ENCODE assay signal across 8 cellular contexts in the genomic region with DNA sequence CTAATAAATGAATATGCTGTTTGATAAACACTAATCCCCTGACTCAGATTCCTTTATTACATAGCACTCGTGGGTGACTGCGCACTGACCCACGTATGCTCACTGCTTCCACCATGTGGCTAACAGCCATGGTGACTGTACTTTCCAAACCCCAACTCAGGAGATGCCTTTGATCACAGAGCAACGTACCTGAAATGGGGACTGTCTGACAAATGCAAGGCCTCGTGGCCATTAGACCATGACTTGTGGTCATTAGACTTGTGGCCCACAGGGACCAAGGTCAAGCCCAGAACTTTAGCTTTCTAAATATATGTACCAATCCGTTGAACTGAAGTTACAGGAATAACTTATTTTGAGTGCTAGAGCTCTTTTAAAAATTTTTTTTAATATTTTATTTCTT. TPM values are rescaled to one million over a fixed set of nuclear protein-coding genes. Genes with fewer than 3 reads are reported as not detected.
DNase-seq lines count a peak whose midpoint lies in the region; ATAC-seq and TF ChIP-seq lines count a peak whose summit lies in the region.

No MANE protein-coding gene starts in this region.

- no peak for TF ChIP-seq POLR2A in thyroid gland (IDR thresholded peaks at IDR 0.05)

- no peak overlapping the region for H3K4me3 ChIP-seq in thyroid gland (replicated peaks in 1 of 3)

- peaks cover 84% of the 10 kb centered on the region for H3K36me3 Mint-ChIP-seq in activated CD4-positive, alpha-beta memory T cell treated with anti-CD3 and anti-CD28 coated beads, Interleukin-2, amount 10 ng/mL, durations not matched to agents 7 days and 5 days (ENCODE audit: low read depth)
- H3K36me3 Mint-ChIP-seq in endothelial cell (ENCODE audit: low read depth, unreplicated experiment) (no peaks in the 10 kb centered on the region), natural killer cell (peaks cover 4% of the 10 kb centered on the region)

- peak; percentile 89 for ATAC-seq in GM18517 (IDR thresholded peaks at IDR 0.05; ENCODE audit: unreplicated experiment)
- ATAC-seq in HG03039 (IDR thresholded peaks at IDR 0.05; ENCODE audit: unreplicated experiment): peak; percentile 73
- peak; percentile 88 to 98 (median 90) for ATAC-seq in natural killer cell

- no peaks in the 10 kb centered on the region for H3K4me1 ChIP-seq in thyroid gland

- POLR2A ChIA-PET in activated CD4-positive, alpha-beta memory T cell treated with anti-CD3 and anti-CD28 coated beads, Interleukin-2, amount 10 ng/mL, durations not matched to agents 7 days and 5 days (lab: Charles Lee): interaction anchor here (0.7 to 1.5 kb wide), 3 partner anchors 9 to 164 kb away, joined by 3 to 7 read pairs (median 4); no protein-coding TSS in a partner anchor

- no peaks in the 10 kb centered on the region for H3K9me3 Mint-ChIP-seq in activated CD4-positive, alpha-beta memory T cell treated with anti-CD3 and anti-CD28 coated beads, Interleukin-2, amount 10 ng/mL, durations not matched to agents 7 days and 5 days
- H3K9me3 Mint-ChIP-seq in endothelial cell (ENCODE audit: unreplicated experiment): no peaks in the 10 kb centered on the region
- H3K9me3 Mint-ChIP-seq in natural killer cell: no peaks in the 10 kb centered on the region

- H3K9me3 ChIP-seq in thyroid gland: no peaks in the 10 kb centered on the region

- no peak overlapping the region for H3K4me3 Mint-ChIP-seq in activated CD4-positive, alpha-beta memory T cell treated with anti-CD3 and anti-CD28 coated beads, Interleukin-2, amount 10 ng/mL, durations not matched to agents 7 days and 5 days
- no peak overlapping the region for H3K4me3 Mint-ChIP-seq in endothelial cell (ENCODE audit: unreplicated experiment)
- H3K4me3 Mint-ChIP-seq in natural killer cell: no peak overlapping the region

- peak overlapping the region; percentile 37 for H3K27ac Mint-ChIP-seq in activated CD4-positive, alpha-beta memory T cell treated with anti-CD3 and anti-CD28 coated beads, Interleukin-2, amount 10 ng/mL, durations not matched to agents 7 days and 5 days
- no peak overlapping the region for H3K27ac Mint-ChIP-seq in endothelial cell (ENCODE audit: unreplicated experiment)
- H3K27ac Mint-ChIP-seq in natural killer cell: peak overlapping the region; percentile 81 to 90

- intact Hi-C loops in natural killer cell (cut with micrococcal nuclease) (loop anchor here (1.0 kb wide), 2 partner anchors 59 to 163 kb away; no protein-coding TSS in a partner anchor), thyroid gland (cut with DNase I) (no loop called here)

- CTCF ChIA-PET in activated CD4-positive, alpha-beta memory T cell treated with anti-CD3 and anti-CD28 coated beads, Interleukin-2, amount 10 ng/mL, durations not matched to agents 7 days and 5 days (lab: Charles Lee): interaction anchor here (0.7 to 1.7 kb wide), 14 partner anchors 10 to 170 kb away, joined by 3 to 16 read pairs (median 4); a partner anchor contains a TSS

- no peaks in the 10 kb centered on the region for H3K36me3 ChIP-seq in thyroid gland

- TF ChIP-seq CTCF in endothelial cell (IDR thresholded peaks at IDR 0.05; ENCODE audit: unreplicated experiment) (peak; percentile 50), natural killer cell (IDR thresholded peaks at IDR 0.05) (peak; percentile 74), thyroid gland (IDR thresholded peaks at IDR 0.05) (peak in 5 of 6 experiments; percentile 42 to 75 (median 54))

- no peaks in the 10 kb centered on the region for H3K27me3 Mint-ChIP-seq in activated CD4-positive, alpha-beta memory T cell treated with anti-CD3 and anti-CD28 coated beads, Interleukin-2, amount 10 ng/mL, durations not matched to agents 7 days and 5 days
- H3K27me3 Mint-ChIP-seq in endothelial cell (ENCODE audit: unreplicated experiment): no peaks in the 10 kb centered on the region
- H3K27me3 Mint-ChIP-seq in natural killer cell (ENCODE audit: low read depth in 2 of 2): no peaks in the 10 kb centered on the region

- DNase-seq in AML-193 (lab: John Stamatoyannopoulos, UW): peak; percentile 25 to 51
- DNase-seq in NCI-H526 treated with DMSO at 0.1 percent for 48 hours (lab: John Stamatoyannopoulos, UW): peak; percentile 17
- DNase-seq in activated CD4-positive, alpha-beta memory T cell treated with anti-CD3 and anti-CD28 coated beads, Interleukin-2, amount 10 ng/mL, durations not matched to agents 7 days and 5 days: peak; percentile 68
- DNase-seq in endothelial cell (ENCODE audit: low spot score): peak; percentile 33
- peak; percentile 50 for DNase-seq in natural killer cell
- DNase-seq in thyroid gland: peak; percentile 51 to 57

- H3K27ac ChIP-seq in thyroid gland: no peak overlapping the region

- H3K27me3 ChIP-seq in thyroid gland: no peaks in the 10 kb centered on the region

- 21 to 23% methylated on average over 6 of the region's 6 CpGs for WGBS in thyroid gland, 2 donors

- peaks cover 30% of the 10 kb centered on the region for H3K4me1 Mint-ChIP-seq in activated CD4-positive, alpha-beta memory T cell treated with anti-CD3 and anti-CD28 coated beads, Interleukin-2, amount 10 ng/mL, durations not matched to agents 7 days and 5 days
- no peaks in the 10 kb centered on the region for H3K4me1 Mint-ChIP-seq in endothelial cell (ENCODE audit: unreplicated experiment)
- H3K4me1 Mint-ChIP-seq in natural killer cell: peaks cover 16 to 25% of the 10 kb centered on the region in 2 donors

RNA-seq across cellular contexts. Expression of a gene that starts 46.6 kb away (rescaled TPM):
- total RNA-seq in activated CD4-positive, alpha-beta memory T cell treated with anti-CD3 and anti-CD28 coated beads, Interleukin-2, amount 10 ng/mL, durations not matched to agents 7 days and 5 days: 100 to 1,000 TPM; 337 to 354 TPM
- total RNA-seq in endothelial cell (ENCODE audit: unreplicated experiment) (42.9 TPM), natural killer cell (100 to 1,000 TPM; 464 to 542 (median 532) TPM), thyroid gland (10 to 100 TPM; 18.3 to 73.5 (median 34.6) TPM)

Comparison
In these comparisons a context has a peak if more than half of its experiments do, and no peak if none do; other contexts are left out.
1. DNase-seq: peak in every context shown above with its lines; median percentile 68 in activated CD4-positive, alpha-beta memory T cell treated with anti-CD3 and anti-CD28 coated beads, Interleukin-2, amount 10 ng/mL, durations not matched to agents 7 days and 5 days; 54 in thyroid gland; 50 in natural killer cell; 38 in AML-193; 33 in endothelial cell; 17 in NCI-H526 treated with DMSO at 0.1 percent for 48 hours.